Comparison of ENCODE assay signal across 1 cellular context in the genomic region with DNA sequence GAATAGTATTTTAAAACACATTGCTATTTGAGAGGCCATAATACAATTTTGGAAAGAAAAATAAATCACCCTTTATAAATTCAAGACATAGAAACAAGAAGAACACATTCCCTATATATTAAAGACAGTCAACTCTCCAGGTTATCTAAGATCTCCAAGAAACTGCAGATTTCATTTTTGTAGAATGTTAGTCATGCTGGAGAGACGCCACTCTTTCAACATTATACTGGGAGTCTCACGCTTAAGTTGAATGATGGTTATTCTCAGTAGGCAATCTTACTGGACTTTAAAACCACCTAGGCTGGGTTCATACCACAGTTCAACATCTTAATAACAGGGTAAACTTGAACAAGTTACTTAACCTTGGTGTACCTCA.
TF ChIP-seq lines count a peak whose summit lies in the region.

No MANE protein-coding gene starts in this region.

TF ChIP-seq in SK-N-SH treated with all-trans-retinoic acid at 6 μM for 48 hours, 23 proteins besides CTCF, POLR2A, EP300 and RAD21 (continued from another document):
- TF ChIP-seq, protein P1, sequence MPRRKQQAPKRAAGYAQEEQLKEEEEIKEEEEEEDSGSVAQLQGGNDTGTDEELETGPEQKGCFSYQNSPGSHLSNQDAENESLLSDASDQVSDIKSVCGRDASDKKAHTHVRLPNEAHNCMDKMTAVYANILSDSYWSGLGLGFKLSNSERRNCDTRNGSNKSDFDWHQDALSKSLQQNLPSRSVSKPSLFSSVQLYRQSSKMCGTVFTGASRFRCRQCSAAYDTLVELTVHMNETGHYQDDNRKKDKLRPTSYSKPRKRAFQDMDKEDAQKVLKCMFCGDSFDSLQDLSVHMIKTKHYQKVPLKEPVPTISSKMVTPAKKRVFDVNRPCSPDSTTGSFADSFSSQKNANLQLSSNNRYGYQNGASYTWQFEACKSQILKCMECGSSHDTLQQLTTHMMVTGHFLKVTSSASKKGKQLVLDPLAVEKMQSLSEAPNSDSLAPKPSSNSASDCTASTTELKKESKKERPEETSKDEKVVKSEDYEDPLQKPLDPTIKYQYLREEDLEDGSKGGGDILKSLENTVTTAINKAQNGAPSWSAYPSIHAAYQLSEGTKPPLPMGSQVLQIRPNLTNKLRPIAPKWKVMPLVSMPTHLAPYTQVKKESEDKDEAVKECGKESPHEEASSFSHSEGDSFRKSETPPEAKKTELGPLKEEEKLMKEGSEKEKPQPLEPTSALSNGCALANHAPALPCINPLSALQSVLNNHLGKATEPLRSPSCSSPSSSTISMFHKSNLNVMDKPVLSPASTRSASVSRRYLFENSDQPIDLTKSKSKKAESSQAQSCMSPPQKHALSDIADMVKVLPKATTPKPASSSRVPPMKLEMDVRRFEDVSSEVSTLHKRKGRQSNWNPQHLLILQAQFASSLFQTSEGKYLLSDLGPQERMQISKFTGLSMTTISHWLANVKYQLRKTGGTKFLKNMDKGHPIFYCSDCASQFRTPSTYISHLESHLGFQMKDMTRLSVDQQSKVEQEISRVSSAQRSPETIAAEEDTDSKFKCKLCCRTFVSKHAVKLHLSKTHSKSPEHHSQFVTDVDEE (CRISPR knock-in tag; IDR thresholded peaks at IDR 0.05): no peak
